25 cellular contexts compared by ENCODE assay signal in genomic region chr9:76032652-76033373, GRCh38.
A peak's percentile ranks its signal among the peaks of the same experiment; 100 is the strongest.
DNase-seq lines count a peak whose midpoint lies in the region; ATAC-seq and TF ChIP-seq lines count a peak whose summit lies in the region.
"Had no signal": no experiment of that assay in that cellular context is flagged by ENCODE, and none has a peak within 500 bp of the region (broad histone marks: within the 10 kb centered on the region; RNA-seq: fewer than 3 reads in every experiment).

No MANE protein-coding gene starts in this region.

- H2BK5ac ChIP-seq in IMR-90 (ENCODE audit: low read depth, low read length, poor library complexity, severe bottlenecking), result no peak overlapping the region

- no peak overlapping the region for H4K91ac ChIP-seq in IMR-90 (ENCODE audit: insufficient read depth, low read depth, low read length)

- no peak overlapping the region for H3K4ac ChIP-seq in IMR-90 (ENCODE audit: low read depth, low read length)

- no peaks in the 10 kb centered on the region for H3K27me3 ChIP-seq in IMR-90 (ENCODE audit: control insufficient read depth, insufficient read depth, low read length)
- H3K27me3 ChIP-seq in adipocyte (replicated peaks; ENCODE audit: control insufficient read depth, insufficient read depth, low read length), result no peaks in the 10 kb centered on the region
- H3K27me3 ChIP-seq: adrenal gland, dorsolateral prefrontal cortex, gastrocnemius medialis had no signal

- H3K9me3 Mint-ChIP-seq in activated CD4-positive, alpha-beta T cell treated with anti-CD3 and anti-CD28 coated beads for 36 hours (ENCODE audit: low read depth), result no peaks in the 10 kb centered on the region
- H3K9me3 Mint-ChIP-seq in naive thymus-derived CD8-positive, alpha-beta T cell, result no peaks in the 10 kb centered on the region
- H3K9me3 Mint-ChIP-seq: activated B cell treated with CpG ODN at 0.5 μM for 24 hours; activated T-helper 17 cell treated with anti-CD3 and anti-CD28 coated beads, Interleukin-2, amount 50 U/mL, for 72 hours had no signal

- no peak overlapping the region for H3K4me3 ChIP-seq in IMR-90 (ENCODE audit: insufficient read depth, low read depth, low read length)
- H3K4me3 ChIP-seq in adipocyte (ENCODE audit: low read length), result no peak overlapping the region
- H3K4me3 ChIP-seq: adrenal gland, dorsolateral prefrontal cortex, gastrocnemius medialis had no signal

- H2AK5ac ChIP-seq in IMR-90 (ENCODE audit: low read depth, low read length), result no peak overlapping the region

- no peak for DNase-seq in activated CD4-positive, alpha-beta T cell treated with anti-CD3 and anti-CD28 coated beads for 36 hours
- DNase-seq in activated CD4-positive, alpha-beta T cell treated with anti-CD3 and anti-CD28 coated beads, Interleukin-2, amount 50 U/mL, for 4 hours, result no peak
- DNase-seq in IMR-90 (no peak), adipocyte (ENCODE audit: low read depth) (peak; percentile 11), AG08396 (ENCODE audit: low spot score) (no peak), NOMO-1 (lab: John Stamatoyannopoulos, UW; ENCODE audit: unreplicated experiment in 2 of 2) (no peak)
- peak in 1 of 10 donors; percentile 18 for DNase-seq in naive thymus-derived CD8-positive, alpha-beta T cell
- DNase-seq in activated CD8-positive, alpha-beta memory T cell treated with anti-CD3 and anti-CD28 coated beads, Interleukin-2, amount 50 U/mL, for 48 hours, result no peak
- DNase-seq: 8988T; activated B cell treated with CpG ODN at 0.5 μM for 24 hours; activated CD4-positive, alpha-beta T cell treated with anti-CD3 and anti-CD28 coated beads, Interleukin-2, amount 50 U/mL, for 48 hours; activated CD8-positive, alpha-beta memory T cell treated with anti-CD3 and anti-CD28 coated beads, Interleukin-2, amount 50 U/mL, for 4 hours; adrenal gland; dorsolateral prefrontal cortex; gastrocnemius medialis; GOT3; mammary epithelial cell; NCI-H1092; NCI-H1694 treated with DMSO at 0.1 percent for 48 hours; NCI-H446 treated with DMSO at 0.1 percent for 48 hours; nephron progenitor cell; OCI-M1; stimulated activated naive B cell treated with anti-CD40 and anti-IgM and Interleukin-4, amounts not matched to agents 10 μg/mL and 1 μg/mL and 100 μg/mL, for 72 hours had no signal

- H3K56ac ChIP-seq in IMR-90 (ENCODE audit: extremely low read depth, insufficient read depth, low read length), result no peak overlapping the region

- no peak for TF ChIP-seq CTCF in IMR-90 (conservative IDR thresholded peaks at IDR 0.05; ENCODE audit: low read depth, low read length)

- peaks cover 37% of the 10 kb centered on the region for H3K4me1 Mint-ChIP-seq in activated CD4-positive, alpha-beta T cell treated with anti-CD3 and anti-CD28 coated beads for 36 hours
- H3K4me1 Mint-ChIP-seq in naive thymus-derived CD8-positive, alpha-beta T cell, result peaks cover 34 to 61% (median 50%) of the 10 kb centered on the region in 4 donors
- H3K4me1 Mint-ChIP-seq: activated B cell treated with CpG ODN at 0.5 μM for 24 hours; stimulated activated naive B cell treated with anti-CD40 and anti-IgM and Interleukin-4, amounts not matched to agents 10 μg/mL and 1 μg/mL and 100 μg/mL, for 72 hours had no signal

- H3K36me3 ChIP-seq in IMR-90 (ENCODE audit: control insufficient read depth, insufficient read depth, low read length) (peaks cover 2% of the 10 kb centered on the region; the same call in 1 of the 2 replicates), adipocyte (ENCODE audit: control insufficient read depth, insufficient read depth, low read length, severe bottlenecking) (peaks cover 72% of the 10 kb centered on the region)
- H3K36me3 ChIP-seq: adrenal gland, gastrocnemius medialis had no signal

- H3K79me1 ChIP-seq in IMR-90 (ENCODE audit: low read depth in 1 of 2, low read length in 2 of 2), result no peaks in the 10 kb centered on the region

- H2AK9ac ChIP-seq in IMR-90 (replicated peaks; ENCODE audit: low read depth, low read length, poor library complexity), result no peak overlapping the region

- BruUV-seq in IMR-90 (replicated peaks; lab: Mats Ljungman, UMichigan), result no TSS peak

- H3K4me1 ChIP-seq in IMR-90 (ENCODE audit: control insufficient read depth, insufficient read depth, low read length) (no peaks in the 10 kb centered on the region), adipocyte (ENCODE audit: control insufficient read depth, insufficient read depth, low read length) (no peaks in the 10 kb centered on the region)
- H3K4me1 ChIP-seq: adrenal gland, gastrocnemius medialis had no signal

- no CpG with 5 or more reads among the region's 6 CpGs for WGBS in IMR-90 (ENCODE audit: extremely low coverage in 2 of 2, insufficient read length in 1 of 2), 2 experiments

- H3K9me1 ChIP-seq in IMR-90 (ENCODE audit: insufficient read depth, low read length), result no peaks in the 10 kb centered on the region; the same call in 1 of the 2 replicates

- intact Hi-C loops in activated CD4-positive, alpha-beta T cell treated with anti-CD3 and anti-CD28 coated beads for 36 hours (cut with DNase I, micrococcal nuclease), result no loop called here
- intact Hi-C loops in IMR-90 (cut with micrococcal nuclease), result no loop called here

- POLR2A ChIA-PET in activated CD4-positive, alpha-beta T cell treated with anti-CD3 and anti-CD28 coated beads for 36 hours (lab: Charles Lee), result no interaction called here
- POLR2A ChIA-PET in IMR-90 (lab: Charles Lee; ENCODE audit: unreplicated experiment), result no interaction called here
- POLR2A ChIA-PET in naive thymus-derived CD8-positive, alpha-beta T cell (lab: Charles Lee), result interaction anchor here (0.7 kb wide), 1 partner anchor 45 kb away, joined by 3 read pairs; no protein-coding TSS in a partner anchor

- H3K4me2 ChIP-seq in IMR-90 (ENCODE audit: low read depth, low read length), result no peak overlapping the region

- H3K14ac ChIP-seq in IMR-90 (replicated peaks; ENCODE audit: low read depth, low read length), result no peak overlapping the region

- H3K9ac ChIP-seq in IMR-90 (ENCODE audit: low read depth, low read length), result no peak overlapping the region
- H3K9ac ChIP-seq in adipocyte (ENCODE audit: low read length), result no peak overlapping the region

- H3K4me3 Mint-ChIP-seq in activated CD4-positive, alpha-beta T cell treated with anti-CD3 and anti-CD28 coated beads for 36 hours, result peak overlapping the region; percentile 33
- peak overlapping the region in 9 of 10 donors; percentile 16 to 76 (median 63) for H3K4me3 Mint-ChIP-seq in naive thymus-derived CD8-positive, alpha-beta T cell
- H3K4me3 Mint-ChIP-seq: activated B cell treated with CpG ODN at 0.5 μM for 24 hours; activated T-helper 17 cell treated with anti-CD3 and anti-CD28 coated beads, Interleukin-2, amount 50 U/mL, for 72 hours; nephron progenitor cell; stimulated activated naive B cell treated with anti-CD40 and anti-IgM and Interleukin-4, amounts not matched to agents 10 μg/mL and 1 μg/mL and 100 μg/mL, for 72 hours had no signal

- dilution Hi-C loops in IMR-90 (cut with HindIII; ENCODE audit: low sequenced_read_pairs, unreplicated experiment), result no loop called here

- H4K20me1 ChIP-seq in IMR-90 (ENCODE audit: insufficient read depth, low read length), result no peaks in the 10 kb centered on the region

- no peak overlapping the region for H2BK20ac ChIP-seq in IMR-90 (ENCODE audit: low read depth, low read length)

- TF ChIP-seq RAD21 in IMR-90 (IDR thresholded peaks at IDR 0.05; ENCODE audit: low read length), result no peak

- no peak overlapping the region for H3K23ac ChIP-seq in IMR-90 (ENCODE audit: low read depth, low read length)

- CTCF ChIA-PET in activated CD4-positive, alpha-beta T cell treated with anti-CD3 and anti-CD28 coated beads for 36 hours (lab: Charles Lee), result no interaction called here
- CTCF ChIA-PET in IMR-90 (lab: Yijun Ruan, JAX), result no interaction called here

- no peak overlapping the region for H3K27ac Mint-ChIP-seq in activated CD4-positive, alpha-beta T cell treated with anti-CD3 and anti-CD28 coated beads for 36 hours
- peak overlapping the region; percentile 59 to 92 (median 84) for H3K27ac Mint-ChIP-seq in naive thymus-derived CD8-positive, alpha-beta T cell
- H3K27ac Mint-ChIP-seq: activated B cell treated with CpG ODN at 0.5 μM for 24 hours; activated T-helper 17 cell treated with anti-CD3 and anti-CD28 coated beads, Interleukin-2, amount 50 U/mL, for 72 hours; stimulated activated naive B cell treated with anti-CD40 and anti-IgM and Interleukin-4, amounts not matched to agents 10 μg/mL and 1 μg/mL and 100 μg/mL, for 72 hours had no signal

- no peak overlapping the region for H3K27ac ChIP-seq in IMR-90 (ENCODE audit: insufficient read depth, low read length)
- H3K27ac ChIP-seq: adrenal gland, dorsolateral prefrontal cortex, gastrocnemius medialis, RWPE1 had no signal

- in situ Hi-C loops in IMR-90 (cut with MboI; ENCODE audit: low sequenced_read_pairs), result no loop called here

- H3K18ac ChIP-seq in IMR-90 (ENCODE audit: low read depth, low read length), result no peak overlapping the region

- no peak overlapping the region for H4K5ac ChIP-seq in IMR-90 (ENCODE audit: low read depth, low read length)

- H3K27me3 Mint-ChIP-seq in activated CD4-positive, alpha-beta T cell treated with anti-CD3 and anti-CD28 coated beads for 36 hours, result no peaks in the 10 kb centered on the region
- no peaks in the 10 kb centered on the region for H3K27me3 Mint-ChIP-seq in naive thymus-derived CD8-positive, alpha-beta T cell
- H3K27me3 Mint-ChIP-seq: activated B cell treated with CpG ODN at 0.5 μM for 24 hours; activated T-helper 17 cell treated with anti-CD3 and anti-CD28 coated beads, Interleukin-2, amount 50 U/mL, for 72 hours; stimulated activated naive B cell treated with anti-CD40 and anti-IgM and Interleukin-4, amounts not matched to agents 10 μg/mL and 1 μg/mL and 100 μg/mL, for 72 hours had no signal

- no peak for ATAC-seq in activated CD4-positive, alpha-beta T cell treated with anti-CD3 and anti-CD28 coated beads for 36 hours
- peak; percentile 21; the same call in 1 of the 2 replicates for ATAC-seq in IMR-90 (ENCODE audit: low read depth)
- ATAC-seq in naive thymus-derived CD8-positive, alpha-beta T cell, result peak; percentile 50 to 69
- ATAC-seq: activated T-helper 17 cell treated with anti-CD3 and anti-CD28 coated beads, Interleukin-2, amount 50 U/mL, for 72 hours; gastrocnemius medialis; stimulated activated naive B cell treated with anti-CD40 and anti-IgM and Interleukin-4, amounts not matched to agents 10 μg/mL and 1 μg/mL and 100 μg/mL, for 72 hours had no signal

- no peak overlapping the region for H2BK120ac ChIP-seq in IMR-90 (ENCODE audit: low read depth, low read length)

- no peak overlapping the region for H2BK15ac ChIP-seq in IMR-90 (ENCODE audit: low read depth, low read length)

- no peak for TF ChIP-seq POLR2A in IMR-90 (IDR thresholded peaks at IDR 0.05; ENCODE audit: low read depth, low read length)

- no peak overlapping the region for H2AFZ ChIP-seq in IMR-90 (replicated peaks; ENCODE audit: low read length, poor library complexity)

- no peak overlapping the region for H4K8ac ChIP-seq in IMR-90 (ENCODE audit: low read depth in 2 of 2, low read length in 2 of 2)

- peaks cover 13% of the 10 kb centered on the region for H3K36me3 Mint-ChIP-seq in activated CD4-positive, alpha-beta T cell treated with anti-CD3 and anti-CD28 coated beads for 36 hours (ENCODE audit: low read depth)
- H3K36me3 Mint-ChIP-seq in naive thymus-derived CD8-positive, alpha-beta T cell, result peaks cover 0 to 39% (median 33%) of the 10 kb centered on the region in 3 donors
- H3K36me3 Mint-ChIP-seq: stimulated activated naive B cell treated with anti-CD40 and anti-IgM and Interleukin-4, amounts not matched to agents 10 μg/mL and 1 μg/mL and 100 μg/mL, for 72 hours had no signal

- H3K9me3 ChIP-seq in IMR-90 (ENCODE audit: control insufficient read depth, insufficient read depth, low read length) (no peaks in the 10 kb centered on the region), adipocyte (ENCODE audit: control insufficient read depth, low read length) (no peaks in the 10 kb centered on the region)
- H3K9me3 ChIP-seq: adrenal gland, gastrocnemius medialis had no signal
